In the genomic region with DNA sequence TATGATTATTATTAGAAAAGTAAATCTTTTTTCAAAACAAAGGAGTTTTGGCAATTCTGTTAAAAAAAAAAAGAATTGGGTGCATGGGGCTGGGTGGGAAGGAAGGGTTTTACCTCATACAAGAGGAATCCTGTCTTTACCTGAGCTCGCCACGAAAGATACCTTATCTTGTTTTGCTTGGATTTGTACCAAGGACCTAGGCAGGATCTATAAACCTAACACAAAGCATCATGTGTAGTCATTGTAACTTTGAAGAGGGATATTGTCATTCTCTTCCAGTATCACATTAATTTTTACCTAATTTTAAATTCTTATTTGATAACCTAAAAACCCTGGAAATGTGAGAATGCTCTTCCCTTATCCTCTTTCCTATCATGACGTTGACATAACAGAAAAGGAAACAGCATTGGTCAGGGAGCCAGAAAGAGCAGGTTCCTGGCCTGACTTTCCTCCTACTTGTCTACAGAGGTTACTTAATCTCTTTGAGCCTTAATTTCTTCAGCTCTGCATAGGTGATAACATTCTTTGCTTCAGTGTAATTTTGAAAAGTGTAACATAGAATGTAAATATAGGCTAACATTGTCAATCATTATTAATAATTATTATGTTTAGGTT, we compare ENCODE assay signal across 1 cellular context.
TF ChIP-seq lines count a peak whose summit lies in the region.

No MANE protein-coding gene starts in this region.

TF ChIP-seq in endothelial cell of umbilical vein, 7 proteins besides CTCF, POLR2A, EP300 and RAD21:
- TF ChIP-seq POLR2AphosphoS5 (IDR thresholded peaks at IDR 0.05; ENCODE audit: insufficient read depth, low read depth, low read length) = no peak
- TF ChIP-seq, protein P1, sequence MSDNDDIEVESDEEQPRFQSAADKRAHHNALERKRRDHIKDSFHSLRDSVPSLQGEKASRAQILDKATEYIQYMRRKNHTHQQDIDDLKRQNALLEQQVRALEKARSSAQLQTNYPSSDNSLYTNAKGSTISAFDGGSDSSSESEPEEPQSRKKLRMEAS (IDR thresholded peaks at IDR 0.05; ENCODE audit: insufficient read depth, insufficient read length) = no peak
